8 cellular contexts compared by ENCODE assay signal in genomic region chr12:111684485-111685147, GRCh38. TPM values are rescaled to one million over a fixed set of nuclear protein-coding genes. Genes with fewer than 3 reads are reported as not detected.
DNase-seq lines count a peak whose midpoint lies in the region; ATAC-seq and TF ChIP-seq lines count a peak whose summit lies in the region.
"Not testable (repeated sequence)": the region's sequence is repeated elsewhere in the genome, so short reads cannot be mapped to it uniquely, and the experiment has no call there.

No MANE protein-coding gene starts in this region.

- H3F3A ChIP-seq in SU-DHL-6 (ENCODE audit: insufficient read depth) = peaks cover 10% of the 10 kb centered on the region; the same call in 1 of the 2 replicates

- H3K4me2 ChIP-seq in SU-DHL-6 (ENCODE audit: low read depth, low read length, poor library complexity, severe bottlenecking) = peak overlapping the region; percentile 91

- not testable (repeated sequence) for H3K27ac ChIP-seq in HUES6 (ENCODE audit: low read depth, low read length); SU-DHL-6 (ENCODE audit: low read depth, low read length); endodermal cell (ENCODE audit: low read depth, low read length); iPS-18a (ENCODE audit: low read length)

- not testable (repeated sequence) for TF ChIP-seq CTCF in BJ (IDR thresholded peaks at IDR 0.05; ENCODE audit: insufficient read depth, low read depth, low read length); SU-DHL-6 (IDR thresholded peaks at IDR 0.05; ENCODE audit: insufficient read depth, low read length, poor library complexity, severe bottlenecking); endodermal cell (conservative IDR thresholded peaks at IDR 0.05); nephron progenitor cell (IDR thresholded peaks at IDR 0.05)

- peaks cover 12% of the 10 kb centered on the region for H3K4me1 Mint-ChIP-seq in endodermal cell
- H3K4me1 Mint-ChIP-seq in nephron progenitor cell = peaks cover 30% of the 10 kb centered on the region

- not testable (repeated sequence) for ATAC-seq in stimulated activated naive CD8-positive, alpha-beta T cell treated with anti-CD3 and anti-CD28 coated beads, Interleukin-15, Interleukin-2, amounts not matched to agents 100 U/mL and 50 U/mL, for 24 hours

- not testable (repeated sequence) for H3K36me3 ChIP-seq in BJ (ENCODE audit: control insufficient read depth, insufficient read depth, low read length); SU-DHL-6 (ENCODE audit: low read length)
- H3K36me3 ChIP-seq in HUES6 (ENCODE audit: control insufficient read depth, insufficient read depth, low read length) (peaks cover 33% of the 10 kb centered on the region), adipocyte (ENCODE audit: control insufficient read depth, insufficient read depth, low read length, severe bottlenecking) (peaks cover 33% of the 10 kb centered on the region), endodermal cell (ENCODE audit: control insufficient read depth, insufficient read depth, low read length) (peaks cover 39% of the 10 kb centered on the region), iPS-18a (ENCODE audit: control insufficient read depth, low read depth, low read length) (peaks cover 30% of the 10 kb centered on the region)

- DNase-seq in BJ (ENCODE audit: low read depth); adipocyte (ENCODE audit: low read depth); endodermal cell; nephron progenitor cell: not testable (repeated sequence)
- peak; percentile 8 for DNase-seq in stimulated activated naive CD8-positive, alpha-beta T cell treated with anti-CD3 and anti-CD28 coated beads, Interleukin-15, Interleukin-2, amounts not matched to agents 100 U/mL and 50 U/mL, for 24 hours

- H3K9ac ChIP-seq in HUES6 (ENCODE audit: low read length) (peak overlapping the region; percentile 90), SU-DHL-6 (ENCODE audit: low read length) (peak overlapping the region; percentile 92), adipocyte (ENCODE audit: low read length) (peak overlapping the region; percentile 91), endodermal cell (ENCODE audit: extremely low read depth, low read length, poor library complexity, severe bottlenecking) (peak overlapping the region; percentile 89), iPS-18a (ENCODE audit: low read length) (peak overlapping the region; percentile 83)

- CTCF ChIA-PET in BJ (lab: Yijun Ruan, JAX) = interaction anchor here (1.8 to 3.6 kb wide), 2 partner anchors 11 to 288 kb away, joined by 6 to 26 read pairs; no protein-coding TSS in a partner anchor

- H4K20me1 ChIP-seq in SU-DHL-6 (ENCODE audit: low read depth, low read length) = not testable (repeated sequence)

- H3K27ac Mint-ChIP-seq in endodermal cell (peak overlapping the region; percentile 97), nephron progenitor cell (peak overlapping the region; percentile 98)

- H2AFZ ChIP-seq in SU-DHL-6 (ENCODE audit: low read depth, low read length, severe bottlenecking) = not testable (repeated sequence)

- H3K4me3 Mint-ChIP-seq in endodermal cell (peak overlapping the region; percentile 90), nephron progenitor cell (peak overlapping the region; percentile 100)

- H3K79me2 ChIP-seq in SU-DHL-6 (ENCODE audit: insufficient read depth, low read length) = peaks cover 34% of the 10 kb centered on the region

- H3K4me1 ChIP-seq in HUES6 (ENCODE audit: control insufficient read depth, insufficient read depth, low read length); endodermal cell (ENCODE audit: control insufficient read depth, insufficient read depth, low read length); iPS-18a (ENCODE audit: control insufficient read depth, low read depth, low read length): not testable (repeated sequence)
- peaks cover 20% of the 10 kb centered on the region for H3K4me1 ChIP-seq in adipocyte (ENCODE audit: control insufficient read depth, insufficient read depth, low read length)

- H3K4me3 ChIP-seq in BJ (ENCODE audit: low read depth, low read length) (peak overlapping the region; percentile 85), HUES6 (ENCODE audit: low read depth, low read length) (peak overlapping the region; percentile 92), SU-DHL-6 (ENCODE audit: insufficient read depth, low read length, poor library complexity, severe bottlenecking) (peak overlapping the region; percentile 92), adipocyte (ENCODE audit: low read length) (peak overlapping the region; percentile 89), endodermal cell (ENCODE audit: low read length) (peak overlapping the region; percentile 96), iPS-18a (ENCODE audit: low read length) (peak overlapping the region; percentile 92)

- H3K27me3 Mint-ChIP-seq in endodermal cell (ENCODE audit: insufficient read depth); nephron progenitor cell (ENCODE audit: low read depth, poor library complexity): not testable (repeated sequence)

- not testable (repeated sequence) for H3K27me3 ChIP-seq in BJ (ENCODE audit: control insufficient read depth, insufficient read depth, low read length); HUES6 (ENCODE audit: control insufficient read depth, insufficient read depth, low read length); SU-DHL-6 (ENCODE audit: low read length); adipocyte (replicated peaks; ENCODE audit: control insufficient read depth, insufficient read depth, low read length); endodermal cell (ENCODE audit: control insufficient read depth, insufficient read depth, low read length, poor library complexity, severe bottlenecking); iPS-18a (ENCODE audit: control insufficient read depth, insufficient read depth, low read length)

- not testable (repeated sequence) for H3K9me3 ChIP-seq in HUES6 (ENCODE audit: control insufficient read depth, insufficient read depth, low read depth, low read length); SU-DHL-6 (ENCODE audit: insufficient read depth, low read length); adipocyte (ENCODE audit: control insufficient read depth, low read length); endodermal cell (ENCODE audit: control insufficient read depth, low read length); iPS-18a (ENCODE audit: control insufficient read depth, low read depth, low read length)

- H3K36me3 Mint-ChIP-seq in endodermal cell (ENCODE audit: low read depth) = peaks cover 39% of the 10 kb centered on the region
- H3K36me3 Mint-ChIP-seq in nephron progenitor cell (ENCODE audit: low read depth) = peaks cover 23% of the 10 kb centered on the region

- 92 to 93% methylated on average over 7 to 13 of the region's 13 CpGs for WGBS in endodermal cell (ENCODE audit: insufficient coverage in 1 of 2, insufficient read length in 1 of 2), 2 experiments

- H3K9me3 Mint-ChIP-seq in endodermal cell, nephron progenitor cell: not testable (repeated sequence)

- not testable (repeated sequence) for H3K9me2 ChIP-seq in SU-DHL-6 (replicated peaks; ENCODE audit: insufficient read depth, low read length)

- POLR2A ChIA-PET in BJ (lab: Charles Lee) = interaction anchor here (0.6 kb wide), 1 partner anchor 1368 kb away, joined by 11 read pairs; no protein-coding TSS in a partner anchor

RNA-seq across cellular contexts. Expression of gene BRAP, which starts 1.1 kb away (rescaled TPM):
- polyA plus RNA-seq in BJ (2011; rRNA removed) = 15.8 and 21.8 TPM in 2 replicates
- polyA minus RNA-seq in BJ (2011; rRNA and poly(A)+ RNA removed) = 14.6 and 20.9 TPM in 2 replicates
- total RNA-seq in endodermal cell = 10 to 100 TPM; 23.6 to 24.5 TPM
- 19.5 TPM for polyA plus RNA-seq in endodermal cell (2013, experiment 1 of 2)
- 18.3 TPM for polyA plus RNA-seq in endodermal cell (2013, experiment 2 of 2)

RNA-seq across cellular contexts. Expression of gene ACAD10, which starts 1.2 kb away (rescaled TPM):
- 9.9 and 15.4 TPM in 2 replicates for polyA plus RNA-seq in BJ (2011; rRNA removed)
- 10.3 and 13.4 TPM in 2 replicates for polyA minus RNA-seq in BJ (2011; rRNA and poly(A)+ RNA removed)
- total RNA-seq in endodermal cell = 10 to 100 TPM; 43.7 to 47.0 TPM
- polyA plus RNA-seq in endodermal cell (2013, experiment 1 of 2) = 34.4 TPM
- 30.7 TPM for polyA plus RNA-seq in endodermal cell (2013, experiment 2 of 2)
